ENCODE assay signal across 18 cellular contexts in genomic region chr10:77027141-77027540, GRCh38.
DNase-seq lines count a peak whose midpoint lies in the region; ATAC-seq and TF ChIP-seq lines count a peak whose summit lies in the region.
"Had no signal": no experiment of that assay in that cellular context is flagged by ENCODE, and none has a peak within 500 bp of the region (broad histone marks: within the 10 kb centered on the region; RNA-seq: fewer than 3 reads in every experiment).

No MANE protein-coding gene starts in this region.

- no peaks in the 10 kb centered on the region for H3K36me3 Mint-ChIP-seq in activated CD4-positive, alpha-beta T cell treated with anti-CD3 and anti-CD28 coated beads, Interleukin-2, amount 10 ng/mL, durations not matched to agents 24 days and 14 days (ENCODE audit: low read depth)
- H3K36me3 Mint-ChIP-seq: CD8-positive, alpha-beta T cell had no signal

- H3K4me1 Mint-ChIP-seq in activated CD4-positive, alpha-beta T cell treated with anti-CD3 and anti-CD28 coated beads, Interleukin-2, amount 10 ng/mL, durations not matched to agents 24 days and 14 days, result no peaks in the 10 kb centered on the region

- TF ChIP-seq CTCF in gastroesophageal sphincter (IDR thresholded peaks at IDR 0.05), result no peak

- peak; percentile 4 for ATAC-seq in HG03354 (IDR thresholded peaks at IDR 0.05; ENCODE audit: poor library complexity, severe bottlenecking, unreplicated experiment)
- no peak for ATAC-seq in gastroesophageal sphincter
- ATAC-seq: CD8-positive, alpha-beta T cell; GM23338; HCT116; T-helper 17 cell had no signal

- no peak overlapping the region for H3K27ac ChIP-seq in gastroesophageal sphincter
- H3K27ac ChIP-seq: 22Rv1 had no signal

- TF ChIP-seq EP300 in gastroesophageal sphincter (IDR thresholded peaks at IDR 0.05), result no peak

- no peak overlapping the region for H3K27ac Mint-ChIP-seq in activated CD4-positive, alpha-beta T cell treated with anti-CD3 and anti-CD28 coated beads, Interleukin-2, amount 10 ng/mL, durations not matched to agents 24 days and 14 days
- H3K27ac Mint-ChIP-seq: CD8-positive, alpha-beta T cell; GM23338; T-helper 17 cell had no signal

- H3K27me3 ChIP-seq in gastroesophageal sphincter, result no peaks in the 10 kb centered on the region
- H3K27me3 ChIP-seq: BE2C had no signal

- H3K9me3 Mint-ChIP-seq in activated CD4-positive, alpha-beta T cell treated with anti-CD3 and anti-CD28 coated beads, Interleukin-2, amount 10 ng/mL, durations not matched to agents 24 days and 14 days, result no peaks in the 10 kb centered on the region
- H3K9me3 Mint-ChIP-seq: CD8-positive, alpha-beta T cell; GM23338 had no signal

- intact Hi-C loops in activated CD4-positive, alpha-beta T cell treated with anti-CD3 and anti-CD28 coated beads, Interleukin-2, amount 10 ng/mL, durations not matched to agents 24 days and 14 days (cut with micrococcal nuclease), result no loop called here

- H3K36me3 ChIP-seq in gastroesophageal sphincter, result peaks cover 0 to 14% of the 10 kb centered on the region in 2 donors
- H3K36me3 ChIP-seq: BE2C had no signal

- TF ChIP-seq POLR2A in gastroesophageal sphincter (IDR thresholded peaks at IDR 0.05), result no peak

- 62 to 71% methylated on average over 2 of the region's 2 CpGs for WGBS in gastroesophageal sphincter (ENCODE audit: low coverage in 1 of 2), 2 donors

- H3K9me3 ChIP-seq in gastroesophageal sphincter, result no peaks in the 10 kb centered on the region
- H3K9me3 ChIP-seq: BE2C had no signal

- peaks cover 16% of the 10 kb centered on the region for H3K27me3 Mint-ChIP-seq in activated CD4-positive, alpha-beta T cell treated with anti-CD3 and anti-CD28 coated beads, Interleukin-2, amount 10 ng/mL, durations not matched to agents 24 days and 14 days

- DNase-seq in DMS 273 (lab: John Stamatoyannopoulos, UW; ENCODE audit: unreplicated experiment), result peak; percentile 19
- no peak for DNase-seq in DMS 273 treated with DMSO at 0.1 percent for 48 hours (lab: John Stamatoyannopoulos, UW)
- peak; percentile 62 for DNase-seq in NCI-H69 (lab: John Stamatoyannopoulos, UW)
- peak; percentile 85 for DNase-seq in cerebellar cortex (ENCODE audit: low spot score)
- no peak for DNase-seq in activated CD4-positive, alpha-beta T cell treated with anti-CD3 and anti-CD28 coated beads, Interleukin-2, amount 10 ng/mL, durations not matched to agents 24 days and 14 days
- DNase-seq in activated naive CD4-positive, alpha-beta T cell treated with Interleukin-2 at 50 U/mL for 16 hours, result no peak
- DNase-seq: CD8-positive, alpha-beta T cell; NCI-H1436; NCI-H2107; NCI-H446; SIG-M5; T-helper 17 cell had no signal

- H3K4me3 ChIP-seq in gastroesophageal sphincter, result no peak overlapping the region
- H3K4me3 ChIP-seq: GM23338 had no signal

- H3K4me3 Mint-ChIP-seq in activated CD4-positive, alpha-beta T cell treated with anti-CD3 and anti-CD28 coated beads, Interleukin-2, amount 10 ng/mL, durations not matched to agents 24 days and 14 days, result no peak overlapping the region
- H3K4me3 Mint-ChIP-seq: CD8-positive, alpha-beta T cell; GM23338; T-helper 17 cell had no signal

- peaks cover 0 to 6% (median 0%) of the 10 kb centered on the region in 3 donors for H3K4me1 ChIP-seq in gastroesophageal sphincter

Comparison
In these comparisons a context has a peak if more than half of its experiments do, and no peak if none do; other contexts are left out.
1. DNase-seq: peak in DMS 273 (single experiment), NCI-H69 (single experiment) and cerebellar cortex (single experiment); none in DMS 273 treated with DMSO at 0.1 percent for 48 hours (single experiment), activated CD4-positive, alpha-beta T cell treated with anti-CD3 and anti-CD28 coated beads, Interleukin-2, amount 10 ng/mL, durations not matched to agents 24 days and 14 days (single experiment) and activated naive CD4-positive, alpha-beta T cell treated with Interleukin-2 at 50 U/mL for 16 hours (single experiment).